Comparison of ENCODE assay signal across 8 cellular contexts in the genomic region with DNA sequence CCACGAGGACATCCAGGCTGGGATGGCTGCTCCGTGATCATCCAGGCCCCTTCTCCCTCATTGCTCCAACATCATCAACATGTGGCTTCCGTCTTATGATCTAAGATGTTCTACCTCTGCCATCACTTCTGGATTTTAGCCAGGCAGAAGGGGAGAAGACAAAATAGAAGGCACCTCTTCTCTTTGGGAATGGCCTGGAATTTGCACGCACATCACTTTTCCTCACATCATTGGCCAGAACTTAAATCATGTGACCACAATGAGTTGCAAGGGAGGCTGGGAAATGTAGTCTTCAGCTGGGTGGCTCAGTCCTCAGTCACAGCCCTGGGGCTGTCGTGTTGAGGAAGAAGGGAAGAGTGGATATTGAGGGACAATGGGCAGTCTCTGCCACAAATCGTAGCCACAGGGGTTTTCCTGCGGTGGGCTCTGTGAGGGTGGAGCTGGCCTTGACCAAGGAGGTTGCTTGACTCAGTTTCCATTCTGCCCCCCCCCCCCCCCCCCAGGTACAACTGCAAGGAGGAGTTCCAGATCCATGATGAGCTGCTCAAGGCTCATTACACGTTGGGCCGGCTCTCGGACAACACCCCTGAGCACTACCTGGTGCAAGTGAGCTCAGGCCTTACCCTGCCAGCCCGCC. TPM values are rescaled to one million over a fixed set of nuclear protein-coding genes. Genes with fewer than 3 reads are reported as not detected.
DNase-seq lines count a peak whose midpoint lies in the region; ATAC-seq, FAIRE-seq and TF ChIP-seq lines count a peak whose summit lies in the region.

No MANE protein-coding gene starts in this region.

- peaks cover 0 to 5% of the 10 kb centered on the region in 2 experiments for H4K20me1 ChIP-seq in H1 (replicated peaks in 1 of 2; ENCODE audit: control insufficient read depth in 1 of 2, insufficient read depth in 2 of 2, low read length in 2 of 2)

- H3K23ac ChIP-seq in H1 (ENCODE audit: insufficient read length) (no peak overlapping the region), neuronal stem cell (ENCODE audit: low read depth, low read length, poor library complexity) (no peak overlapping the region)

- H4K8ac ChIP-seq in H1 (ENCODE audit: extremely low read depth, insufficient read depth, low read length) (no peak overlapping the region), neuronal stem cell (ENCODE audit: low read depth, low read length) (peak overlapping the region; percentile 19)

- no peak for TF ChIP-seq POLR2A in H1 (IDR thresholded peaks at IDR 0.05; ENCODE audit: control extremely low read depth in 1 of 2, low read depth in 2 of 2, low read length in 2 of 2)

- peak; percentile 27 for DNase-seq in NCI-H2196 (lab: John Stamatoyannopoulos, UW; ENCODE audit: unreplicated experiment)
- DNase-seq in NCI-H2196 treated with DMSO at 0.1 percent for 48 hours (lab: John Stamatoyannopoulos, UW; ENCODE audit: unreplicated experiment) = no peak
- DNase-seq in NAMALWA (ENCODE audit: low spot score) = peak; percentile 31
- DNase-seq in H1 (ENCODE audit: low read depth in 1 of 2, low spot score in 2 of 2) = no peak
- DNase-seq in neuronal stem cell (ENCODE audit: low spot score) = peak; percentile 52
- DNase-seq in stimulated activated CD4-positive, alpha-beta T cell treated with anti-CD3 and anti-CD28 coated beads, Interleukin-2, amount 100 ng/mL, for 24 hours = no peak

- H3K79me1 ChIP-seq in H1 (ENCODE audit: low read depth, low read length) = no peaks in the 10 kb centered on the region
- H3K79me1 ChIP-seq in neuronal stem cell (ENCODE audit: low read depth, low read length) = no peaks in the 10 kb centered on the region

- TF ChIP-seq EP300 in H1 (IDR thresholded peaks at IDR 0.05; ENCODE audit: borderline replicate concordance in 1 of 2, low read depth in 2 of 2, low read length in 2 of 2) = no peak

- peak overlapping the region; percentile 2 for H4K5ac ChIP-seq in H1 (ENCODE audit: insufficient read length, low read depth, low read length)

- H3K9ac ChIP-seq in H1 (replicated peaks in 1 of 4; ENCODE audit: extremely low read depth in 1 of 4, low read depth in 3 of 4, low read length in 3 of 4) (no peak overlapping the region), neuronal stem cell (ENCODE audit: low read depth, low read length, poor library complexity) (peak overlapping the region; percentile 21)

- H2BK120ac ChIP-seq in H1 (replicated peaks; ENCODE audit: low read depth, low read length) (no peak overlapping the region), neuronal stem cell (ENCODE audit: low read depth, low read length) (no peak overlapping the region)

- TF ChIP-seq RAD21 in H1 (IDR thresholded peaks at IDR 0.05 in 1 of 2, conservative IDR thresholded peaks at IDR 0.05 in 1 of 2; ENCODE audit: low read depth in 2 of 2, low read length in 2 of 2) = no peak

- H3K27me3 ChIP-seq in H1 (replicated peaks in 1 of 4; ENCODE audit: control insufficient read depth in 3 of 4, extremely low read depth in 1 of 4, insufficient read depth in 3 of 4, low read length in 3 of 4) = no peaks in the 10 kb centered on the region
- no peaks in the 10 kb centered on the region for H3K27me3 ChIP-seq in neuronal stem cell (ENCODE audit: control insufficient read depth in 3 of 3, insufficient read depth in 3 of 3, low read depth in 1 of 3, low read length in 3 of 3)

- H3K27ac ChIP-seq in H1 (ENCODE audit: low read depth, low read length) (no peak overlapping the region), neuronal stem cell (replicated peaks; ENCODE audit: low read length) (no peak overlapping the region)

- POLR2A ChIA-PET in H1 (lab: Charles Lee; ENCODE audit: partially characterized antibody) = interaction anchor here (0.9 to 1.4 kb wide), 3 partner anchors 16 to 64 kb away, joined by 3 to 7 read pairs (median 4); no protein-coding TSS in a partner anchor

- H3K23me2 ChIP-seq in H1 (ENCODE audit: low read depth, low read length) = no peaks in the 10 kb centered on the region

- WGBS in H1 (ENCODE audit: extremely low coverage in 1 of 2, insufficient coverage in 1 of 2, insufficient read length in 1 of 2, insufficient replicate concordance in 2 of 2, low coverage in 1 of 2, low lambda C conversion rate in 2 of 2, missing lambda C conversion rate in 1 of 2), 2 experiments = 83% methylated on average over 11 of the region's 11 CpGs; no CpG with 5 or more reads in 1 of the 2 experiments
- no CpG with 5 or more reads among the region's 11 CpGs for WGBS in neuronal stem cell (ENCODE audit: extremely low coverage in 2 of 2, insufficient read length in 2 of 2, insufficient replicate concordance in 1 of 2), 2 donors

- H3K14ac ChIP-seq in H1 (ENCODE audit: insufficient read length) = no peak overlapping the region
- no peak overlapping the region for H3K14ac ChIP-seq in neuronal stem cell (ENCODE audit: low read length)

- FAIRE-seq in H1 (lab: Jason Lieb, UNC) = peak; percentile 100

- H2BK20ac ChIP-seq in H1 (ENCODE audit: low read length) = no peak overlapping the region

- H3K4ac ChIP-seq in H1 (replicated peaks; ENCODE audit: insufficient read length, low read depth, low read length) = no peak overlapping the region
- H3K4ac ChIP-seq in neuronal stem cell (ENCODE audit: low read length) = no peak overlapping the region

- H4K91ac ChIP-seq in H1 (replicated peaks; ENCODE audit: insufficient read length, low read length) (no peak overlapping the region), neuronal stem cell (ENCODE audit: low read depth, low read length, poor library complexity) (no peak overlapping the region)

- CTCF ChIA-PET in H1 (lab: Charles Lee; ENCODE audit: partially characterized antibody) = interaction anchor here (0.6 to 26.8 kb wide), 11 partner anchors 8 to 358 kb away, joined by 3 to 908 read pairs (median 5); partner anchors contain the start of gene PALD1

- H2AK5ac ChIP-seq in H1 (ENCODE audit: low read depth, low read length) (peak overlapping the region; percentile 56; the same call in 1 of the 2 replicates), neuronal stem cell (ENCODE audit: low read depth, low read length) (no peak overlapping the region)

- no peaks in the 10 kb centered on the region for H3K79me2 ChIP-seq in H1 (ENCODE audit: control insufficient read depth in 1 of 2, insufficient read depth in 2 of 2, low read length in 2 of 2)

- peak overlapping the region; percentile 22; the same call in 1 of the 2 replicates for H2BK15ac ChIP-seq in H1 (ENCODE audit: low read length)
- no peak overlapping the region for H2BK15ac ChIP-seq in neuronal stem cell (ENCODE audit: low read length)

- H3K4me2 ChIP-seq in H1 (ENCODE audit: insufficient read depth in 1 of 2, low read depth in 2 of 2, low read length in 2 of 2) (no peak overlapping the region), neuronal stem cell (ENCODE audit: insufficient read depth, low read length, poor library complexity, severe bottlenecking) (no peak overlapping the region)

- no peak overlapping the region for H3K56ac ChIP-seq in H1 (replicated peaks; ENCODE audit: insufficient read length, low read depth, low read length)

- H3K4me1 ChIP-seq in H1 (replicated peaks in 1 of 4; ENCODE audit: control insufficient read depth in 3 of 4, insufficient read depth in 4 of 4, low read length in 3 of 4) (no peaks in the 10 kb centered on the region), neuronal stem cell (ENCODE audit: control insufficient read depth in 2 of 2, insufficient read depth in 1 of 2, low read depth in 1 of 2, low read length in 2 of 2) (peaks cover under 1 to 7% of the 10 kb centered on the region in 2 donors)

- no peak overlapping the region for H2BK12ac ChIP-seq in H1 (ENCODE audit: low read depth, low read length)
- no peak overlapping the region for H2BK12ac ChIP-seq in neuronal stem cell (ENCODE audit: low read length)

- H3K9me3 ChIP-seq in H1 (ENCODE audit: insufficient read depth in 2 of 2, low read depth in 1 of 2, low read length in 1 of 2) (no peaks in the 10 kb centered on the region), neuronal stem cell (replicated peaks in 1 of 2; ENCODE audit: control insufficient read depth in 2 of 2, insufficient read depth in 1 of 2, low read depth in 1 of 2, low read length in 2 of 2) (no peaks in the 10 kb centered on the region)

- H3K18ac ChIP-seq in H1 (ENCODE audit: extremely low read depth, low read length) (no peak overlapping the region), neuronal stem cell (ENCODE audit: low read length) (no peak overlapping the region)

- no peak for TF ChIP-seq CTCF in H1 (IDR thresholded peaks at IDR 0.05; ENCODE audit: control extremely low read depth in 1 of 3, insufficient read depth in 1 of 3, low read depth in 1 of 3, low read length in 3 of 3)

- H3K36me3 ChIP-seq in H1 (ENCODE audit: control insufficient read depth in 2 of 4, insufficient read depth in 4 of 4, low read length in 3 of 4) (no peaks in the 10 kb centered on the region; a peak in 1 of 8 replicates), neuronal stem cell (replicated peaks in 1 of 2; ENCODE audit: control insufficient read depth in 2 of 2, insufficient read depth in 2 of 2, low read length in 2 of 2) (no peaks in the 10 kb centered on the region)

- H2AFZ ChIP-seq in H1 (ENCODE audit: low read length) (0 out of 2 replicates have a peak overlapping the region, but pooled peaks have one; percentile 54), neuronal stem cell (ENCODE audit: low read length) (peak overlapping the region; percentile 57)

- H3K4me3 ChIP-seq in H1 (ENCODE audit: extremely low read depth in 1 of 4, insufficient read depth in 2 of 4, low read depth in 3 of 4, low read length in 4 of 4) = no peak overlapping the region
- no peak overlapping the region for H3K4me3 ChIP-seq in neuronal stem cell (ENCODE audit: low read length in 2 of 2)

- ATAC-seq in GM21825 (IDR thresholded peaks at IDR 0.05; ENCODE audit: unreplicated experiment) = no peak
- no peak for ATAC-seq in GM19463 (IDR thresholded peaks at IDR 0.05; ENCODE audit: unreplicated experiment)

- H2BK5ac ChIP-seq in H1 (ENCODE audit: low read depth, low read length) (0 out of 2 replicates have a peak overlapping the region, but pooled peaks have one; percentile 56), neuronal stem cell (ENCODE audit: low read length) (no peak overlapping the region)

TF ChIP-seq in H1, 55 proteins besides CTCF, POLR2A, EP300 and RAD21 (continues in another document):
- TF ChIP-seq HDAC6 (IDR thresholded peaks at IDR 0.05; ENCODE audit: low read depth, low read length) (no peak), SIX5 (IDR thresholded peaks at IDR 0.05; ENCODE audit: low read depth, low read length) (peak; percentile 80), POLR2AphosphoS5 (IDR thresholded peaks at IDR 0.05; ENCODE audit: low read depth, low read length) (no peak)

RNA-seq across cellular contexts. Expression of gene PALD1, which starts 50.3 kb away (rescaled TPM):
- total RNA-seq in H1 (2021; fragmentation: NEBNext Ultra II Directional; extraction: Animal tissue kit (Norgen Biotek cat#: 25700)) = 31.8 and 32.8 TPM in 2 replicates
- polyA plus RNA-seq in H1 (2011; rRNA removed) = 13.3 and 23.2 TPM in 2 replicates
- 20.2 TPM for polyA plus RNA-seq in H1 (2011; cell fraction: cytosol; rRNA removed)
- polyA plus RNA-seq in H1 (2011; cell fraction: nucleus; rRNA removed) = 40.0 TPM
- 16.7 to 24.5 TPM (median 21.7 TPM) in 4 replicates for polyA plus RNA-seq in H1 (2012, experiment 1 of 2)
- 17.2 TPM for polyA plus RNA-seq in H1 (2012, experiment 2 of 2)
- 14.7 TPM for polyA plus RNA-seq in H1 (2013, experiment 1 of 2)
- 15.6 TPM for polyA plus RNA-seq in H1 (2013, experiment 2 of 2)
- polyA minus RNA-seq in H1 (2011; rRNA and poly(A)+ RNA removed) = 15.4 and 21.3 TPM in 2 replicates
- polyA minus RNA-seq in H1 (2011; cell fraction: cytosol; rRNA and poly(A)+ RNA removed) = 16.5 TPM
- 13.8 TPM for polyA minus RNA-seq in H1 (2011; cell fraction: nucleus; rRNA and poly(A)+ RNA removed)
- polyA plus RNA-seq in neuronal stem cell (2013, experiment 1 of 2) = 8.1 TPM
- polyA plus RNA-seq in neuronal stem cell (2013, experiment 2 of 2) = 8.1 TPM

Comparison
In these comparisons a context has a peak if more than half of its experiments do, and no peak if none do; other contexts are left out.
1. DNase-seq: peak in NCI-H2196 (single experiment), NAMALWA (single experiment) and neuronal stem cell (single experiment); none in NCI-H2196 treated with DMSO at 0.1 percent for 48 hours (single experiment), H1 (0 of 2) and stimulated activated CD4-positive, alpha-beta T cell treated with anti-CD3 and anti-CD28 coated beads, Interleukin-2, amount 100 ng/mL, for 24 hours (0 of 2).